ENCODE assay signal across 40 cellular contexts in the genomic region with DNA sequence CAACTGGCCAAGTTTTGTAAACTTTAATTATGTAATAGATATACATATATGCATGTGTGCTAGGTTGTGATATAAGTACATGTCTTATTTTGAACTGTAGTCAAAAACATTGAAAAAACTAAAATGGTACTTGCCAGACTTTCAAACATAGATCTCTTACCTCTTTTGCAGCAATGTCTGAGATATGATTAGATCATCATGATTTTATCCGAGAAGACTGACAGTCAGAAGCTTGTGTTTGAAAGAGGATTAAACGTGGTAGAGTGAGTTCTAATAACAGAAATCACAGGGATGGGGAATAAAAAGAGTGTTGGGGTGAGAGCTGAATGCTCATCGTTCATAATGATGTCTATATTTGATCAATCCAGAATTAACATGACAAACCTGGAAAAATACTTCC. TPM values are rescaled to one million over a fixed set of nuclear protein-coding genes. Genes with fewer than 3 reads are reported as not detected.
"Had no signal": no experiment of that assay in that cellular context is flagged by ENCODE, and none has a peak within 500 bp of the region (broad histone marks: within the 10 kb centered on the region; RNA-seq: fewer than 3 reads in every experiment).

No MANE protein-coding gene starts in this region.

- H3K4me3 Mint-ChIP-seq: activated CD4-positive, alpha-beta memory T cell treated with anti-CD3 and anti-CD28 coated beads, Interleukin-2, amount 10 ng/mL, durations not matched to agents 7 days and 5 days; activated CD4-positive, alpha-beta T cell treated with anti-CD3 and anti-CD28 coated beads for 36 hours; activated CD4-positive, alpha-beta T cell treated with anti-CD3 and anti-CD28 coated beads, Interleukin-2, amount 10 ng/mL, durations not matched to agents 7 days and 5 days; activated CD8-positive, alpha-beta T cell treated with anti-CD3 and anti-CD28 coated beads, Interleukin-2, amount 10 ng/mL, durations not matched to agents 7 days and 5 days; activated naive CD4-positive, alpha-beta T cell treated with anti-CD3 and anti-CD28 coated beads for 36 hours; activated naive CD8-positive, alpha-beta T cell treated with anti-CD3 and anti-CD28 coated beads for 36 hours; activated T-cell treated with anti-CD3 and anti-CD28 coated beads, Interleukin-2, amount 50 U/mL, for 4 hours; activated T-cell treated with anti-CD3 and anti-CD28 coated beads, Interleukin-2, amount 50 U/mL, for 72 hours; activated T-helper 1 cell treated with anti-CD3 and anti-CD28 coated beads, Interleukin-12 subunit alpha, Interleukin-12 subunit beta, Interleukin-2, Interleukin-4 antibody, amounts not matched to agents 30 ng/mL and 10 ng/mL and 1 ng/mL, durations not matched to agents 14 hours and 24 hours and 36 hours; activated T-helper 17 cell treated with anti-CD3 and anti-CD28 coated beads, Interleukin-2, amount 50 U/mL, for 72 hours; central memory CD8-positive, alpha-beta T cell; T-helper 1 cell treated with Interleukin-12 subunit alpha and Interleukin-12 subunit beta and Interleukin-4 antibody, amounts not matched to agents 30 μg/mL and 1 μg/mL, for 36 hours; T-helper 2 cell treated with Interferon-gamma antibody and Interleukin-4, amounts not matched to agents 5 μg/mL and 100 μg/mL, for 36 hours had no signal

- H3K36me3 Mint-ChIP-seq: activated naive CD8-positive, alpha-beta T cell treated with anti-CD3 and anti-CD28 coated beads for 36 hours had no signal

- H3K4me1 ChIP-seq: adrenal gland, body of pancreas, breast epithelium had no signal

- DNase-seq: activated CD4-positive, alpha-beta memory T cell treated with anti-CD3 and anti-CD28 coated beads, Interleukin-2, amount 10 ng/mL, durations not matched to agents 7 days and 5 days; activated CD4-positive, alpha-beta T cell treated with anti-CD3 and anti-CD28 coated beads for 1 hour; activated CD4-positive, alpha-beta T cell treated with anti-CD3 and anti-CD28 coated beads for 36 hours; activated CD4-positive, alpha-beta T cell treated with anti-CD3 and anti-CD28 coated beads for 48 hours; activated CD4-positive, alpha-beta T cell treated with anti-CD3 and anti-CD28 coated beads, Interleukin-2, amount 10 ng/mL, durations not matched to agents 7 days and 5 days; activated CD4-positive, alpha-beta T cell treated with anti-CD3 and anti-CD28 coated beads, Interleukin-2, amount 50 U/mL, for 48 hours; activated CD4-positive, CD25-positive, alpha-beta regulatory T cell; activated CD8-positive, alpha-beta memory T cell treated with anti-CD3 and anti-CD28 coated beads for 24 hours; activated CD8-positive, alpha-beta memory T cell treated with anti-CD3 and anti-CD28 coated beads, Interleukin-2, amount 50 U/mL, for 4 hours; activated CD8-positive, alpha-beta T cell treated with anti-CD3 and anti-CD28 coated beads, Interleukin-2, amount 10 ng/mL, durations not matched to agents 7 days and 5 days; activated effector memory CD4-positive, alpha-beta T cell treated with anti-CD3 and anti-CD28 coated beads, Interleukin-2, amount 50 U/mL, for 16 hours; activated gamma-delta T cell treated with Interleukin-2 at 50 U/mL for 16 hours; activated naive CD4-positive, alpha-beta T cell; activated naive CD4-positive, alpha-beta T cell treated with anti-CD3 and anti-CD28 coated beads for 36 hours; activated naive CD4-positive, alpha-beta T cell treated with anti-CD3 and anti-CD28 coated beads, Interleukin-2, amount 50 U/mL, for 16 hours; activated naive CD8-positive, alpha-beta T cell treated with anti-CD3 and anti-CD28 coated beads for 36 hours; activated T-cell treated with anti-CD3 and anti-CD28 coated beads for 4 hours; activated T-cell treated with anti-CD3 and anti-CD28 coated beads, Interleukin-2, amount 50 U/mL, for 1 hour; activated T-cell treated with anti-CD3 and anti-CD28 coated beads, Interleukin-2, amount 50 U/mL, for 4 hours; activated T-cell treated with anti-CD3 and anti-CD28 coated beads, Interleukin-2, amount 50 U/mL, for 72 hours; adrenal gland; amniotic stem cell; aorta; body of pancreas; brain microvascular endothelial cell; cerebellar nuclear complex; SW 1271; T-helper 1 cell; T-helper 2 cell; T-helper 9 cell had no signal

- H3K27me3 Mint-ChIP-seq: activated naive CD8-positive, alpha-beta T cell treated with anti-CD3 and anti-CD28 coated beads for 36 hours; central memory CD8-positive, alpha-beta T cell had no signal

- H3K27me3 ChIP-seq: adrenal gland, body of pancreas, brain microvascular endothelial cell, breast epithelium had no signal

- H3K9me3 Mint-ChIP-seq: activated CD4-positive, alpha-beta T cell treated with anti-CD3 and anti-CD28 coated beads, Interleukin-2, amount 10 ng/mL, durations not matched to agents 7 days and 5 days; activated naive CD4-positive, alpha-beta T cell treated with anti-CD3 and anti-CD28 coated beads for 36 hours; activated naive CD8-positive, alpha-beta T cell treated with anti-CD3 and anti-CD28 coated beads for 36 hours; activated T-cell treated with anti-CD3 and anti-CD28 coated beads, Interleukin-2, amount 50 U/mL, for 4 hours; activated T-cell treated with anti-CD3 and anti-CD28 coated beads, Interleukin-2, amount 50 U/mL, for 72 hours; activated T-helper 1 cell treated with anti-CD3 and anti-CD28 coated beads, Interleukin-12 subunit alpha, Interleukin-12 subunit beta, Interleukin-2, Interleukin-4 antibody, amounts not matched to agents 30 ng/mL and 10 ng/mL and 1 ng/mL, durations not matched to agents 14 hours and 24 hours and 36 hours; activated T-helper 17 cell treated with anti-CD3 and anti-CD28 coated beads, Interleukin-2, amount 50 U/mL, for 72 hours; central memory CD8-positive, alpha-beta T cell had no signal

- H3K4me1 Mint-ChIP-seq: activated naive CD8-positive, alpha-beta T cell treated with anti-CD3 and anti-CD28 coated beads for 36 hours had no signal

- H3K27ac Mint-ChIP-seq: activated CD4-positive, alpha-beta memory T cell treated with anti-CD3 and anti-CD28 coated beads, Interleukin-2, amount 10 ng/mL, durations not matched to agents 7 days and 5 days; activated CD4-positive, alpha-beta T cell treated with anti-CD3 and anti-CD28 coated beads for 36 hours; activated CD4-positive, alpha-beta T cell treated with anti-CD3 and anti-CD28 coated beads, Interleukin-2, amount 10 ng/mL, durations not matched to agents 7 days and 5 days; activated CD8-positive, alpha-beta T cell treated with anti-CD3 and anti-CD28 coated beads, Interleukin-2, amount 10 ng/mL, durations not matched to agents 7 days and 5 days; activated naive CD4-positive, alpha-beta T cell treated with anti-CD3 and anti-CD28 coated beads for 36 hours; activated naive CD4-positive, alpha-beta T cell treated with anti-CD3 and anti-CD28 coated beads, Interleukin-2, amount 50 U/mL, for 72 hours; activated naive CD8-positive, alpha-beta T cell treated with anti-CD3 and anti-CD28 coated beads for 36 hours; activated T-cell treated with anti-CD3 and anti-CD28 coated beads, Interleukin-2, amount 50 U/mL, for 72 hours; activated T-helper 1 cell treated with anti-CD3 and anti-CD28 coated beads, Interleukin-12 subunit alpha, Interleukin-12 subunit beta, Interleukin-2, Interleukin-4 antibody, amounts not matched to agents 30 ng/mL and 10 ng/mL and 1 ng/mL, durations not matched to agents 14 hours and 24 hours and 36 hours; activated T-helper 17 cell treated with anti-CD3 and anti-CD28 coated beads, Interleukin-2, amount 50 U/mL, for 72 hours; T-helper 1 cell treated with Interleukin-12 subunit alpha and Interleukin-12 subunit beta and Interleukin-4 antibody, amounts not matched to agents 30 μg/mL and 1 μg/mL, for 36 hours; T-helper 2 cell treated with Interferon-gamma antibody and Interleukin-4, amounts not matched to agents 5 μg/mL and 100 μg/mL, for 36 hours had no signal

- ATAC-seq: activated CD4-positive, alpha-beta T cell treated with anti-CD3 and anti-CD28 coated beads for 36 hours; activated CD4-positive, CD25-positive, alpha-beta regulatory T cell treated with anti-CD3 and anti-CD28 coated beads, Interleukin-2, amount 50 U/mL, for 24 hours; activated CD8-positive, alpha-beta T cell treated with anti-CD3 and anti-CD28 coated beads, Interleukin-2, amount 10 ng/mL, durations not matched to agents 7 days and 5 days; activated naive CD4-positive, alpha-beta T cell treated with anti-CD3 and anti-CD28 coated beads, Interleukin-2, amount 50 U/mL, for 72 hours; activated T-cell treated with anti-CD3 and anti-CD28 coated beads, Interleukin-2, amount 50 U/mL, for 4 hours; activated T-cell treated with anti-CD3 and anti-CD28 coated beads, Interleukin-2, amount 50 U/mL, for 72 hours; activated T-helper 17 cell treated with anti-CD3 and anti-CD28 coated beads, Interleukin-2, amount 50 U/mL, for 72 hours; body of pancreas had no signal

- H3K36me3 ChIP-seq: adrenal gland, brain microvascular endothelial cell, breast epithelium had no signal

- H3K4me3 ChIP-seq: adrenal gland, body of pancreas, breast epithelium had no signal

- H3K27ac ChIP-seq: adrenal gland, body of pancreas, brain microvascular endothelial cell, breast epithelium, VCaP had no signal

- H3K9me3 ChIP-seq: adrenal gland, body of pancreas, breast epithelium had no signal

RNA-seq across cellular contexts. Expression of a gene that starts 18.2 kb away (rescaled TPM):
- total RNA-seq: activated CD4-positive, alpha-beta memory T cell treated with anti-CD3 and anti-CD28 coated beads, Interleukin-2, amount 10 ng/mL, durations not matched to agents 7 days and 5 days; activated CD4-positive, alpha-beta T cell treated with anti-CD3 and anti-CD28 coated beads for 36 hours; activated CD4-positive, alpha-beta T cell treated with anti-CD3 and anti-CD28 coated beads, Interleukin-2, amount 10 ng/mL, durations not matched to agents 7 days and 5 days; activated CD8-positive, alpha-beta T cell treated with anti-CD3 and anti-CD28 coated beads, Interleukin-2, amount 10 ng/mL, durations not matched to agents 7 days and 5 days; activated naive CD4-positive, alpha-beta T cell treated with anti-CD3 and anti-CD28 coated beads for 36 hours; activated naive CD8-positive, alpha-beta T cell treated with anti-CD3 and anti-CD28 coated beads for 36 hours; activated T-cell treated with anti-CD3 and anti-CD28 coated beads, Interleukin-2, amount 50 U/mL, for 72 hours; activated T-helper 1 cell treated with anti-CD3 and anti-CD28 coated beads, Interleukin-12 subunit alpha, Interleukin-12 subunit beta, Interleukin-2, Interleukin-4 antibody, amounts not matched to agents 30 ng/mL and 10 ng/mL and 1 ng/mL, durations not matched to agents 14 hours and 24 hours and 36 hours; activated T-helper 17 cell treated with anti-CD3 and anti-CD28 coated beads, Interleukin-2, amount 50 U/mL, for 72 hours; adrenal gland; aorta; astrocyte; body of pancreas; breast epithelium had no signal
- polyA plus RNA-seq: adrenal gland, aorta had no signal

RNA-seq across cellular contexts. Expression of a gene that starts 33.6 kb away (rescaled TPM):
- total RNA-seq: activated CD4-positive, alpha-beta T cell treated with anti-CD3 and anti-CD28 coated beads, Interleukin-2, amount 10 ng/mL, durations not matched to agents 7 days and 5 days; activated CD8-positive, alpha-beta T cell treated with anti-CD3 and anti-CD28 coated beads, Interleukin-2, amount 10 ng/mL, durations not matched to agents 7 days and 5 days had no signal
